Comparison of ENCODE assay signal across 15 cellular contexts in the genomic region with DNA sequence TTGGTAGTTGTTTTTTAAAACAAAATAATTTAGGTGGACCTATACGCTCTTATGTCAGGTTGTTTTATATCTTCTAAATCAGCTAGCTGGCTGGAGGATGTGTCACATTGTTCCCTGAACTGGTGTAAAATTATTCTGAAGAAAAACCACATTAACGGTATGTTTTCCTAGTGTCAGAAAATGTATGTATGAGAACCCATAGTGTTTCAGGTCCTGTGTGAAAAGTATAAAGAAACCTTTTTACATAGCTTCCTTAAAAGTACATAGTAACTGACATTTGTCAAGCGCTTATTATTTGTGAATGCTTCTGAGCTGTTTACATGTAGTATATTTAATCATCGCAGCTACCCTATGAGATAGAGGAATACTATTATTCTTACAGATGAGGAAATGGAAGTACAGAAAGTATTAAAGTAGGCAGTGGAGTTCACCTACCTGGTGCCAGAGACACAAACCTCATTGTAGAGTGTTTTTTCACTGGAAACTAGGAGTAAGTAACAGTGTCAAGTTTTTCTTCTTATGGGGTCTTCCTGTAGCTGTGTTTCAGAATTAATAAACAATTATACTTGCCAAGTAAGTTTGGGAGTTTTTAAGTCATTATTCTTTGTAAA. TPM values are rescaled to one million over a fixed set of nuclear protein-coding genes. Genes with fewer than 3 reads are reported as not detected.
DNase-seq lines count a peak whose midpoint lies in the region; ATAC-seq, FAIRE-seq and TF ChIP-seq lines count a peak whose summit lies in the region.
"Had no signal": no experiment of that assay in that cellular context is flagged by ENCODE, and none has a peak within 500 bp of the region (broad histone marks: within the 10 kb centered on the region; RNA-seq: fewer than 3 reads in every experiment).

No MANE protein-coding gene starts in this region.

- H3F3A ChIP-seq in SU-DHL-6 (ENCODE audit: insufficient read depth) = peaks cover 11% of the 10 kb centered on the region; the same call in 1 of the 2 replicates

- H3K36me3 ChIP-seq in SU-DHL-6 (ENCODE audit: low read length) (no peaks in the 10 kb centered on the region), transverse colon (no peaks in the 10 kb centered on the region), pancreas (no peaks in the 10 kb centered on the region)
- H3K36me3 ChIP-seq: cardiac muscle cell had no signal

- H3K27me3 ChIP-seq in SU-DHL-6 (ENCODE audit: low read length) = no peaks in the 10 kb centered on the region
- H3K27me3 ChIP-seq in transverse colon = no peaks in the 10 kb centered on the region
- no peaks in the 10 kb centered on the region for H3K27me3 ChIP-seq in pancreas
- H3K27me3 ChIP-seq: BE2C, cardiac muscle cell had no signal

- peaks cover 100% of the 10 kb centered on the region for H3K79me2 ChIP-seq in SU-DHL-6 (ENCODE audit: insufficient read depth, low read length)

- 72 to 87% methylated on average over 4 of the region's 4 CpGs for WGBS in transverse colon (ENCODE audit: low coverage in 1 of 2), 2 donors
- 78 to 84% methylated on average over 4 of the region's 4 CpGs for WGBS in pancreas, 2 donors

- no peaks in the 10 kb centered on the region for H3K27me3 Mint-ChIP-seq in activated naive CD4-positive, alpha-beta T cell treated with anti-CD3 and anti-CD28 coated beads, Interleukin-2, amount 10 ng/mL, durations not matched to agents 7 days and 5 days
- H3K27me3 Mint-ChIP-seq in dendritic cell treated with granulocyte-macrophage colony-stimulating factor and Interleukin-4, amounts not matched to agents 40 ng/mL and 50 ng/mL, for 4 days = no peaks in the 10 kb centered on the region

- no peak for DNase-seq in activated naive CD4-positive, alpha-beta T cell treated with anti-CD3 and anti-CD28 coated beads, Interleukin-2, amount 10 ng/mL, durations not matched to agents 7 days and 5 days
- no peak for DNase-seq in activated naive CD4-positive, alpha-beta T cell treated with anti-CD3 and anti-CD28 coated beads, Interleukin-2, amount 50 U/mL, for 16 hours
- DNase-seq in transverse colon (no peak), pancreas (no peak), activated gamma-delta T cell (lab: John Stamatoyannopoulos, UW) (no peak), A172 (ENCODE audit: low spot score) (no peak)
- DNase-seq: BE2C; mesendoderm; NCI-H2227 treated with DMSO at 0.1 percent for 48 hours; stimulated activated CD4-positive, alpha-beta T cell treated with anti-CD3 and anti-CD28 coated beads, Interleukin-1b, Interleukin-23, amount 100 ng/mL, for 48 hours; stimulated activated naive CD4-positive, alpha-beta T cell treated with Interleukin-2 at 50 U/mL for 16 hours; T-helper 9 cell had no signal

- intact Hi-C loops in dendritic cell treated with granulocyte-macrophage colony-stimulating factor and Interleukin-4, amounts not matched to agents 40 ng/mL and 50 ng/mL, for 4 days (cut with micrococcal nuclease) = no loop called here
- intact Hi-C loops in transverse colon (cut with DNase I; ENCODE audit: low total_unique reads) = no loop called here
- intact Hi-C loops in pancreas (cut with DNase I) = no loop called here

- no peaks in the 10 kb centered on the region for H3K9me3 Mint-ChIP-seq in activated naive CD4-positive, alpha-beta T cell treated with anti-CD3 and anti-CD28 coated beads, Interleukin-2, amount 10 ng/mL, durations not matched to agents 7 days and 5 days
- no peaks in the 10 kb centered on the region for H3K9me3 Mint-ChIP-seq in dendritic cell treated with granulocyte-macrophage colony-stimulating factor and Interleukin-4, amounts not matched to agents 40 ng/mL and 50 ng/mL, for 4 days

- no peaks in the 10 kb centered on the region for H3K9me2 ChIP-seq in SU-DHL-6 (replicated peaks; ENCODE audit: insufficient read depth, low read length)

- H3K4me1 Mint-ChIP-seq in activated naive CD4-positive, alpha-beta T cell treated with anti-CD3 and anti-CD28 coated beads, Interleukin-2, amount 10 ng/mL, durations not matched to agents 7 days and 5 days = peaks cover 89% of the 10 kb centered on the region
- peaks cover 63% of the 10 kb centered on the region for H3K4me1 Mint-ChIP-seq in dendritic cell treated with granulocyte-macrophage colony-stimulating factor and Interleukin-4, amounts not matched to agents 40 ng/mL and 50 ng/mL, for 4 days (ENCODE audit: low read depth)

- H3K27ac ChIP-seq in SU-DHL-6 (ENCODE audit: low read depth, low read length) (peak overlapping the region; percentile 70), transverse colon (peak overlapping the region; percentile 13 to 91 (median 88)), pancreas (peak overlapping the region in 1 of 4 donors; percentile 9)
- H3K27ac ChIP-seq: cardiac muscle cell had no signal

- no peak overlapping the region for H2AFZ ChIP-seq in SU-DHL-6 (ENCODE audit: low read depth, low read length, severe bottlenecking)

- no peak for FAIRE-seq in pancreas (lab: Jason Lieb, UNC)

- peak overlapping the region; percentile 20; the same call in 1 of the 2 replicates for H3K9ac ChIP-seq in SU-DHL-6 (ENCODE audit: low read length)

- CTCF ChIA-PET in activated naive CD4-positive, alpha-beta T cell treated with anti-CD3 and anti-CD28 coated beads, Interleukin-2, amount 10 ng/mL, durations not matched to agents 7 days and 5 days (lab: Charles Lee) = interaction anchor here (2.2 to 3.7 kb wide), 2 partner anchors 10 to 103 kb away, joined by 9 to 18 read pairs; a partner anchor contains a TSS

- TF ChIP-seq EP300 in transverse colon (IDR thresholded peaks at IDR 0.05; ENCODE audit: low read depth) = no peak

- H4K20me1 ChIP-seq in SU-DHL-6 (ENCODE audit: low read depth, low read length) = no peaks in the 10 kb centered on the region

- in situ Hi-C loops in transverse colon (cut with MboI; ENCODE audit: low pct_ligation_motif_present in 1 of 4, low pct_unique_long_range_greater_than_20kb in 1 of 4, low sequenced_read_pairs in 3 of 4) = no loop called here

- peak overlapping the region; percentile 93 for H3K27ac Mint-ChIP-seq in activated naive CD4-positive, alpha-beta T cell treated with anti-CD3 and anti-CD28 coated beads, Interleukin-2, amount 10 ng/mL, durations not matched to agents 7 days and 5 days
- H3K27ac Mint-ChIP-seq in dendritic cell treated with granulocyte-macrophage colony-stimulating factor and Interleukin-4, amounts not matched to agents 40 ng/mL and 50 ng/mL, for 4 days = peak overlapping the region; percentile 82

- H3K9me3 ChIP-seq in SU-DHL-6 (ENCODE audit: insufficient read depth, low read length) (no peaks in the 10 kb centered on the region), transverse colon (no peaks in the 10 kb centered on the region), pancreas (no peaks in the 10 kb centered on the region)
- H3K9me3 ChIP-seq: BE2C had no signal

- TF ChIP-seq CTCF in SU-DHL-6 (IDR thresholded peaks at IDR 0.05; ENCODE audit: insufficient read depth, low read length, poor library complexity, severe bottlenecking) (no peak), transverse colon (IDR thresholded peaks at IDR 0.05) (no peak), pancreas (IDR thresholded peaks at IDR 0.05) (no peak)

- H3K4me3 ChIP-seq in SU-DHL-6 (ENCODE audit: insufficient read depth, low read length, poor library complexity, severe bottlenecking) (peak overlapping the region; percentile 26), transverse colon (no peak overlapping the region), pancreas (no peak overlapping the region)
- H3K4me3 ChIP-seq: cardiac muscle cell had no signal

- H3K36me3 Mint-ChIP-seq in activated naive CD4-positive, alpha-beta T cell treated with anti-CD3 and anti-CD28 coated beads, Interleukin-2, amount 10 ng/mL, durations not matched to agents 7 days and 5 days = peaks cover 48% of the 10 kb centered on the region
- peaks cover 2% of the 10 kb centered on the region for H3K36me3 Mint-ChIP-seq in dendritic cell treated with granulocyte-macrophage colony-stimulating factor and Interleukin-4, amounts not matched to agents 40 ng/mL and 50 ng/mL, for 4 days (ENCODE audit: low read depth)

- no peak for ATAC-seq in pancreas

- H3K4me2 ChIP-seq in SU-DHL-6 (ENCODE audit: low read depth, low read length, poor library complexity, severe bottlenecking) = peak overlapping the region; percentile 62

- H3K4me1 ChIP-seq in transverse colon (peaks cover 33 to 97% (median 82%) of the 10 kb centered on the region in 4 donors), pancreas (peaks cover 20 to 43% (median 40%) of the 10 kb centered on the region in 3 donors)

- TF ChIP-seq POLR2A in transverse colon (IDR thresholded peaks at IDR 0.05) = no peak

- peak overlapping the region; percentile 36 for H3K4me3 Mint-ChIP-seq in activated naive CD4-positive, alpha-beta T cell treated with anti-CD3 and anti-CD28 coated beads, Interleukin-2, amount 10 ng/mL, durations not matched to agents 7 days and 5 days
- H3K4me3 Mint-ChIP-seq in dendritic cell treated with granulocyte-macrophage colony-stimulating factor and Interleukin-4, amounts not matched to agents 40 ng/mL and 50 ng/mL, for 4 days = no peak overlapping the region

RNA-seq across cellular contexts. Expression of a gene that starts 10.4 kb away (rescaled TPM):
- total RNA-seq in transverse colon = 100 to 1,000 TPM in 1 of 4 donors, 10 to 100 TPM in 3; 68.9 to 108 (median 86.4) TPM
- total RNA-seq in pancreas = 10 to 100 TPM; 18.0 to 26.9 (median 21.3) TPM
- polyA plus RNA-seq in pancreas = 10 to 100 TPM; 15.7 to 28.1 TPM
- total RNA-seq in A172 (2014; rRNA removed; shearing (Covaris generic)) = 28.9 and 34.1 TPM in 2 replicates

RNA-seq across cellular contexts. Expression of a gene that starts 12.3 kb away (rescaled TPM):
- total RNA-seq in transverse colon (100 to 1,000 TPM; 122 to 244 (median 180) TPM), pancreas (10 to 100 TPM; 47.1 to 66.4 (median 59.2) TPM)
- 10 to 100 TPM; 24.2 to 33.2 TPM for polyA plus RNA-seq in pancreas
- total RNA-seq in A172 (2014; rRNA removed; shearing (Covaris generic)) = 57.1 and 65.1 TPM in 2 replicates
